8 cellular contexts compared by ENCODE assay signal in the genomic region with DNA sequence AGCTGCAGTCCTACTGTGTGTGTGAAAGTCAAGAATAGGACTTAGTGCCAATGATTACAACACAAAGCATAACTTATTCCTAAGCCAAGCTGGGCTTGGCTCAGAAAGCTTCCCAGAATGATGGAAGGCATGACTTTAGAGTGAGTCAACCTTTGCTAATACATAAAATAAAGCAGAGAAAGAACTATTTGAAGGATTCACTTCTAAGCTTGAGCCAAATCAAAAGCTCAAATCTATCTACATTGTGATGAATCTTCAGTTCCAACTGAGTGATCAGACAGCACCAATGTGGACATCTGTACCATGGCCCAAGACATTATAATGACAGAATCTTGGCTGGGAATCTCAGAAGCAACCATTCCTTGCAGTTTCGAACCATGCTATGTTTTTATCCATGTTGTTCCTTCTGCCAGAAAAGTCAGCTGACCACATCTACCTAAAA. TPM values are rescaled to one million over a fixed set of nuclear protein-coding genes. Genes with fewer than 3 reads are reported as not detected.
A peak's percentile ranks its signal among the peaks of the same experiment; 100 is the strongest.
DNase-seq lines count a peak whose midpoint lies in the region; ATAC-seq and TF ChIP-seq lines count a peak whose summit lies in the region.

No MANE protein-coding gene starts in this region.

- peaks cover 0 to 5% of the 10 kb centered on the region in 2 donors for H3K4me1 ChIP-seq in breast epithelium
- peaks cover 11 to 67% (median 24%) of the 10 kb centered on the region in 3 donors for H3K4me1 ChIP-seq in gastroesophageal sphincter
- peaks cover 31% of the 10 kb centered on the region for H3K4me1 ChIP-seq in upper lobe of right lung

- H3K9me3 Mint-ChIP-seq in MCF 10A (ENCODE audit: unreplicated experiment), result no peaks in the 10 kb centered on the region
- H3K9me3 Mint-ChIP-seq in activated naive CD8-positive, alpha-beta T cell (ENCODE audit: low read depth), result no peaks in the 10 kb centered on the region

- no peak for TF ChIP-seq POLR2A in breast epithelium (IDR thresholded peaks at IDR 0.05)
- TF ChIP-seq POLR2A in gastroesophageal sphincter (IDR thresholded peaks at IDR 0.05), result no peak

- CTCF ChIA-PET in MCF 10A (lab: Yijun Ruan, JAX), result interaction anchor here (0.6 to 2.7 kb wide), 3 partner anchors 17 to 59 kb away, joined by 3 to 7 read pairs (median 3); no protein-coding TSS in a partner anchor

- H3K4me3 ChIP-seq in breast epithelium, result no peak overlapping the region
- no peak overlapping the region for H3K4me3 ChIP-seq in gastroesophageal sphincter
- no peak overlapping the region for H3K4me3 ChIP-seq in upper lobe of right lung

- H3K4me3 Mint-ChIP-seq in MCF 10A (ENCODE audit: unreplicated experiment), result no peak overlapping the region
- peak overlapping the region; percentile 78 for H3K4me3 Mint-ChIP-seq in activated naive CD8-positive, alpha-beta T cell

- no peak for TF ChIP-seq EP300 in gastroesophageal sphincter (IDR thresholded peaks at IDR 0.05)

- H3K36me3 ChIP-seq in breast epithelium, result no peaks in the 10 kb centered on the region
- H3K36me3 ChIP-seq in gastroesophageal sphincter, result peaks cover 0 to 20% of the 10 kb centered on the region in 2 donors
- H3K36me3 ChIP-seq in upper lobe of right lung, result peaks cover 4% of the 10 kb centered on the region

- no peaks in the 10 kb centered on the region for H3K9me3 ChIP-seq in breast epithelium
- no peaks in the 10 kb centered on the region for H3K9me3 ChIP-seq in gastroesophageal sphincter
- H3K9me3 ChIP-seq in upper lobe of right lung, result no peaks in the 10 kb centered on the region

- peaks cover 47% of the 10 kb centered on the region for H3K36me3 Mint-ChIP-seq in MCF 10A (ENCODE audit: insufficient read depth, unreplicated experiment)
- peaks cover 16% of the 10 kb centered on the region for H3K36me3 Mint-ChIP-seq in activated naive CD8-positive, alpha-beta T cell

- ATAC-seq in gastroesophageal sphincter (peak; percentile 79), upper lobe of right lung (no peak), GM19328 (IDR thresholded peaks at IDR 0.05; ENCODE audit: unreplicated experiment) (no peak)

- DNase-seq in MCF 10A (ENCODE audit: unreplicated experiment) (peak; percentile 76), breast epithelium (ENCODE audit: low spot score in 2 of 2) (no peak), upper lobe of right lung (no peak), middle frontal gyrus (ENCODE audit: extremely low spot score, low spot score) (no peak), HK-2 (ENCODE audit: unreplicated experiment) (no peak)

- POLR2A ChIA-PET in MCF 10A (lab: Yijun Ruan, JAX), result interaction anchor here (0.5 to 2.1 kb wide), 8 partner anchors 8 to 1446 kb away, joined by 3 to 7 read pairs (median 4); a partner anchor contains a TSS

- intact Hi-C loops in MCF 10A (cut with micrococcal nuclease) (no loop called here), breast epithelium (cut with DNase I; ENCODE audit: low total_unique reads) (no loop called here), upper lobe of right lung (cut with DNase I) (no loop called here)

- BruUV-seq in MCF 10A (replicated peaks; lab: Mats Ljungman, UMichigan), result no TSS peak

- WGBS in gastroesophageal sphincter (ENCODE audit: low coverage in 1 of 2), 2 donors, result 38 to 39% methylated on average over 1 of the region's 1 CpG

- H3K27me3 Mint-ChIP-seq in MCF 10A (ENCODE audit: insufficient read depth, unreplicated experiment), result no peaks in the 10 kb centered on the region
- H3K27me3 Mint-ChIP-seq in activated naive CD8-positive, alpha-beta T cell, result no peaks in the 10 kb centered on the region

- no peak overlapping the region for H3K27ac ChIP-seq in breast epithelium
- H3K27ac ChIP-seq in gastroesophageal sphincter, result peak overlapping the region; percentile 48 to 74 (median 64)
- peak overlapping the region; percentile 26 for H3K27ac ChIP-seq in upper lobe of right lung

- no peaks in the 10 kb centered on the region for H3K27me3 ChIP-seq in breast epithelium
- no peaks in the 10 kb centered on the region for H3K27me3 ChIP-seq in gastroesophageal sphincter
- no peaks in the 10 kb centered on the region for H3K27me3 ChIP-seq in upper lobe of right lung

- H3K4me1 Mint-ChIP-seq in MCF 10A (ENCODE audit: insufficient read depth, unreplicated experiment), result peaks cover 20% of the 10 kb centered on the region
- peaks cover 91% of the 10 kb centered on the region for H3K4me1 Mint-ChIP-seq in activated naive CD8-positive, alpha-beta T cell (ENCODE audit: low read depth)

- peak overlapping the region; percentile 46 for H3K27ac Mint-ChIP-seq in MCF 10A (ENCODE audit: low read depth, unreplicated experiment)
- H3K27ac Mint-ChIP-seq in activated naive CD8-positive, alpha-beta T cell, result peak overlapping the region; percentile 98

- TF ChIP-seq CTCF in MCF 10A (IDR thresholded peaks at IDR 0.05; ENCODE audit: unreplicated experiment) (no peak), breast epithelium (IDR thresholded peaks at IDR 0.05) (no peak), gastroesophageal sphincter (IDR thresholded peaks at IDR 0.05) (no peak), upper lobe of right lung (IDR thresholded peaks at IDR 0.05) (no peak)

RNA-seq across cellular contexts. Expression of a gene that starts 41.4 kb away (rescaled TPM):
- 17.0 and 23.2 TPM in 2 replicates for total RNA-seq in MCF 10A (2022)
- total RNA-seq in breast epithelium, result 10 to 100 TPM; 24.9 to 29.3 (median 29.0) TPM
- 10 to 100 TPM; 27.2 to 75.5 (median 43.9) TPM for total RNA-seq in gastroesophageal sphincter
- 28.8 TPM for total RNA-seq in upper lobe of right lung

RNA-seq across cellular contexts. Expression of a gene that starts 41.6 kb away (rescaled TPM):
- total RNA-seq in MCF 10A (2022) (7.7 and 16.6 TPM in 2 replicates), breast epithelium (10 to 100 TPM in 2 of 3 donors, 1 to 10 TPM in 1; 9.7 to 13.3 (median 10.2) TPM), gastroesophageal sphincter (10 to 100 TPM; 13.7 to 38.8 (median 16.9) TPM), upper lobe of right lung (6.3 TPM)

Comparison
In these comparisons a context has a peak if more than half of its experiments do, and no peak if none do; other contexts are left out.
1. H3K27ac ChIP-seq: peak in gastroesophageal sphincter (4 of 4) and upper lobe of right lung (single experiment); none in breast epithelium (0 of 2).